ENCODE assay signal across 8 cellular contexts in the genomic region with DNA sequence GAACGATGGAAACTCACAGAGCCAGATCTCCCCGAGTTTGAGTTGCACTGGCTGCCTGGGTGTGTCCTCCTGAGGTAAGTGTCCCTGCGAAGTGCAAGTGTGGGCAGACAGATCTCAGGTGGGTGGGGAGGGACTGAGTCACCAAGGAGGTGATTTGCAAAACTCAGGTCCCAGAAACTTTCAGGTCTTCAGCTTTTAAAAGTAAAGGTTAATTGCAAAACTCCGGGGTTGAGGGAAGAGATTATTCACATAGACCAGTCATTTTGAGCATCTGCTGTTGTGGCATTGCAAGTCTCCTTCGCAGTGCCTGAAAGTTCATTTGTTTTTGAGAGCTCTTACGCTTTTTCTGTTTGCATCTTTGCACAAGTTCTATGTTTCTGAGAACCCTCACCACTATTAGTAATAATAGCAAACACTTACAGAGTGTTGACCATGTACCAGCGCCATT. TPM values are rescaled to one million over a fixed set of nuclear protein-coding genes. Genes with fewer than 3 reads are reported as not detected.
DNase-seq lines count a peak whose midpoint lies in the region; ATAC-seq and TF ChIP-seq lines count a peak whose summit lies in the region.

No MANE protein-coding gene starts in this region.

- dilution Hi-C loops in IMR-90 (cut with HindIII; ENCODE audit: low sequenced_read_pairs, unreplicated experiment): no loop called here

- no peak overlapping the region for H2AK9ac ChIP-seq in IMR-90 (replicated peaks; ENCODE audit: low read depth, low read length, poor library complexity)

- no peak for TF ChIP-seq RAD21 in IMR-90 (IDR thresholded peaks at IDR 0.05; ENCODE audit: low read length)

- H2AFZ ChIP-seq in IMR-90 (replicated peaks; ENCODE audit: low read length, poor library complexity): no peak overlapping the region

- H3K9me3 ChIP-seq in IMR-90 (ENCODE audit: control insufficient read depth, insufficient read depth, low read length): peaks cover 4% of the 10 kb centered on the region; the same call in 1 of the 2 replicates

- H4K20me1 ChIP-seq in IMR-90 (ENCODE audit: insufficient read depth, low read length): peaks cover 99% of the 10 kb centered on the region

- peak overlapping the region; percentile 23; the same call in 1 of the 2 replicates for H3K4me2 ChIP-seq in IMR-90 (ENCODE audit: low read depth, low read length)

- peak overlapping the region; percentile 75; the same call in 1 of the 2 replicates for H3K4ac ChIP-seq in IMR-90 (ENCODE audit: low read depth, low read length)

- WGBS in IMR-90 (ENCODE audit: extremely low coverage in 2 of 2, insufficient read length in 1 of 2), 2 experiments: 89% methylated on average over 3 of the region's 7 CpGs; no CpG with 5 or more reads in 1 of the 2 experiments

- peak overlapping the region; percentile 35; the same call in 2 of the 3 replicates for H2BK15ac ChIP-seq in IMR-90 (ENCODE audit: low read depth, low read length)

- no peak overlapping the region for H3K9ac ChIP-seq in IMR-90 (ENCODE audit: low read depth, low read length)

- BruUV-seq in IMR-90 (replicated peaks; lab: Mats Ljungman, UMichigan): no TSS peak

- DNase-seq in IMR-90 (no peak), hypothalamus (lab: John Stamatoyannopoulos, UW) (no peak), NCI-H1092 treated with DMSO at 0.1 percent for 48 hours (lab: John Stamatoyannopoulos, UW) (no peak), HPDE6-E6E7 (ENCODE audit: extremely low spot score) (no peak)
- DNase-seq in activated gamma-delta T cell treated with anti-CD3 and anti-CD28 coated beads, Interleukin-2, amount 50 U/mL, for 16 hours (ENCODE audit: low read depth): peak; percentile 71
- peak; percentile 69 to 94 for DNase-seq in stimulated activated CD4-positive, alpha-beta T cell treated with anti-CD3 and anti-CD28 coated beads, Interleukin-4, amount 100 ng/mL, for 4 hours

- intact Hi-C loops in IMR-90 (cut with micrococcal nuclease): loop anchor here (10.0 kb wide), 1 partner anchor 561 kb away; no protein-coding TSS in a partner anchor

- peaks cover 3 to 64% of the 10 kb centered on the region in 2 experiments; a peak in 3 of 4 replicates for H3K79me1 ChIP-seq in IMR-90 (ENCODE audit: low read depth in 1 of 2, low read length in 2 of 2)

- H3K27me3 ChIP-seq in IMR-90 (ENCODE audit: control insufficient read depth, insufficient read depth, low read length): no peaks in the 10 kb centered on the region

- H4K5ac ChIP-seq in IMR-90 (ENCODE audit: low read depth, low read length): no peak overlapping the region; the same call in none of the 2 replicates

- H3K4me1 ChIP-seq in IMR-90 (ENCODE audit: control insufficient read depth, insufficient read depth, low read length): peaks cover 39% of the 10 kb centered on the region

- no peak for TF ChIP-seq CTCF in IMR-90 (conservative IDR thresholded peaks at IDR 0.05; ENCODE audit: low read depth, low read length)

- H3K14ac ChIP-seq in IMR-90 (replicated peaks; ENCODE audit: low read depth, low read length): peak overlapping the region; percentile 67; the same call in 1 of the 2 replicates

- peak; percentile 34 for ATAC-seq in GM19452 (IDR thresholded peaks at IDR 0.05; ENCODE audit: unreplicated experiment)
- ATAC-seq in IMR-90 (ENCODE audit: low read depth): no peak
- ATAC-seq in GM21526 (IDR thresholded peaks at IDR 0.05; ENCODE audit: low FRiP score, unreplicated experiment): no peak

- peaks cover 49% of the 10 kb centered on the region for H3K9me1 ChIP-seq in IMR-90 (ENCODE audit: insufficient read depth, low read length)

- H2BK120ac ChIP-seq in IMR-90 (ENCODE audit: low read depth, low read length): peak overlapping the region; percentile 78

- peak overlapping the region; percentile 95 for H2BK5ac ChIP-seq in IMR-90 (ENCODE audit: low read depth, low read length, poor library complexity, severe bottlenecking)

- peak overlapping the region; percentile 44; the same call in 1 of the 2 replicates for H3K18ac ChIP-seq in IMR-90 (ENCODE audit: low read depth, low read length)

- H3K4me3 ChIP-seq in IMR-90 (ENCODE audit: insufficient read depth, low read depth, low read length): no peak overlapping the region

- no peak overlapping the region for H3K56ac ChIP-seq in IMR-90 (ENCODE audit: extremely low read depth, insufficient read depth, low read length)

- 0 out of 2 replicates have a peak overlapping the region, but pooled peaks have one; percentile 4 for H2BK20ac ChIP-seq in IMR-90 (ENCODE audit: low read depth, low read length)

- CTCF ChIA-PET in IMR-90 (lab: Yijun Ruan, JAX): interaction anchor here (0.6 kb wide), 1 partner anchor 1000 kb away, joined by 3 read pairs; no protein-coding TSS in a partner anchor

- peak overlapping the region; percentile 54; the same call in 1 of the 2 replicates for H4K91ac ChIP-seq in IMR-90 (ENCODE audit: insufficient read depth, low read depth, low read length)

- in situ Hi-C loops in IMR-90 (cut with MboI; ENCODE audit: low sequenced_read_pairs): no loop called here

- peaks cover 52% of the 10 kb centered on the region for H3K36me3 ChIP-seq in IMR-90 (ENCODE audit: control insufficient read depth, insufficient read depth, low read length)

- peak overlapping the region; percentile 64; the same call in 1 of the 2 replicates for H2AK5ac ChIP-seq in IMR-90 (ENCODE audit: low read depth, low read length)

- no peak overlapping the region; a peak in 1 of 4 replicates for H4K8ac ChIP-seq in IMR-90 (ENCODE audit: low read depth in 2 of 2, low read length in 2 of 2)

- no peak for TF ChIP-seq POLR2A in IMR-90 (IDR thresholded peaks at IDR 0.05; ENCODE audit: low read depth, low read length)

- POLR2A ChIA-PET in IMR-90 (lab: Charles Lee; ENCODE audit: unreplicated experiment): interaction anchor here (0.7 to 1.5 kb wide), 3 partner anchors 43 to 219 kb away, joined by 3 to 4 read pairs (median 3); no protein-coding TSS in a partner anchor

- peak overlapping the region; percentile 64 for H3K27ac ChIP-seq in IMR-90 (ENCODE audit: insufficient read depth, low read length)

- H3K23ac ChIP-seq in IMR-90 (ENCODE audit: low read depth, low read length): 0 out of 2 replicates have a peak overlapping the region, but pooled peaks have one; percentile 79

TF ChIP-seq in IMR-90, 13 proteins besides CTCF, POLR2A, EP300 and RAD21:
- TF ChIP-seq MAFK (IDR thresholded peaks at IDR 0.05; ENCODE audit: low read depth, low read length): no peak
- TF ChIP-seq FOS (IDR thresholded peaks at IDR 0.05; ENCODE audit: low read depth, low read length): no peak
- TF ChIP-seq SMC3 (IDR thresholded peaks at IDR 0.05; ENCODE audit: low read depth, low read length): no peak
- TF ChIP-seq, protein P1, sequence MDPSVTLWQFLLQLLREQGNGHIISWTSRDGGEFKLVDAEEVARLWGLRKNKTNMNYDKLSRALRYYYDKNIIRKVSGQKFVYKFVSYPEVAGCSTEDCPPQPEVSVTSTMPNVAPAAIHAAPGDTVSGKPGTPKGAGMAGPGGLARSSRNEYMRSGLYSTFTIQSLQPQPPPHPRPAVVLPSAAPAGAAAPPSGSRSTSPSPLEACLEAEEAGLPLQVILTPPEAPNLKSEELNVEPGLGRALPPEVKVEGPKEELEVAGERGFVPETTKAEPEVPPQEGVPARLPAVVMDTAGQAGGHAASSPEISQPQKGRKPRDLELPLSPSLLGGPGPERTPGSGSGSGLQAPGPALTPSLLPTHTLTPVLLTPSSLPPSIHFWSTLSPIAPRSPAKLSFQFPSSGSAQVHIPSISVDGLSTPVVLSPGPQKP (IDR thresholded peaks at IDR 0.05; ENCODE audit: borderline replicate concordance, low read depth, low read length): no peak
- no peak for TF ChIP-seq RFX5 (IDR thresholded peaks at IDR 0.05; ENCODE audit: low read depth, low read length)
- TF ChIP-seq MAZ (IDR thresholded peaks at IDR 0.05; ENCODE audit: borderline replicate concordance, low read depth, low read length): no peak
- TF ChIP-seq CHD1 (IDR thresholded peaks at IDR 0.05; ENCODE audit: low read depth, low read length): no peak
- no peak for TF ChIP-seq MXI1 (IDR thresholded peaks at IDR 0.05; ENCODE audit: borderline replicate concordance, low read depth, low read length)
- no peak for TF ChIP-seq BHLHE40 (IDR thresholded peaks at IDR 0.05; ENCODE audit: low read depth, low read length)
- TF ChIP-seq NFE2L2 (IDR thresholded peaks at IDR 0.05; ENCODE audit: low read depth, low read length): no peak
- TF ChIP-seq RCOR1 (IDR thresholded peaks at IDR 0.05; ENCODE audit: insufficient replicate concordance, low read length): no peak
- TF ChIP-seq, protein P2, sequence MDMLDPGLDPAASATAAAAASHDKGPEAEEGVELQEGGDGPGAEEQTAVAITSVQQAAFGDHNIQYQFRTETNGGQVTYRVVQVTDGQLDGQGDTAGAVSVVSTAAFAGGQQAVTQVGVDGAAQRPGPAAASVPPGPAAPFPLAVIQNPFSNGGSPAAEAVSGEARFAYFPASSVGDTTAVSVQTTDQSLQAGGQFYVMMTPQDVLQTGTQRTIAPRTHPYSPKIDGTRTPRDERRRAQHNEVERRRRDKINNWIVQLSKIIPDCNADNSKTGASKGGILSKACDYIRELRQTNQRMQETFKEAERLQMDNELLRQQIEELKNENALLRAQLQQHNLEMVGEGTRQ (IDR thresholded peaks at IDR 0.05; ENCODE audit: low read depth, low read length): no peak
- no peak for TF ChIP-seq CEBPB (IDR thresholded peaks at IDR 0.05; ENCODE audit: low read depth, low read length)

RNA-seq across cellular contexts. Expression of gene CD44, which starts 7.1 kb away (rescaled TPM):
- 341 and 357 TPM in 2 replicates for total RNA-seq in IMR-90 (2012; rRNA removed)
- 947 and 1,094 TPM in 2 replicates for polyA plus RNA-seq in IMR-90 (2012; rRNA removed)
- polyA plus RNA-seq in IMR-90 (2012; cell fraction: cytosol; rRNA removed): 502 and 1,091 TPM in 2 replicates
- polyA plus RNA-seq in IMR-90 (2012; cell fraction: nucleus; rRNA removed; ENCODE audit: low replicate concordance): 461 and 652 TPM in 2 replicates

Comparison
In these comparisons a context has a peak if more than half of its experiments do, and no peak if none do; other contexts are left out.
1. DNase-seq: peak in activated gamma-delta T cell treated with anti-CD3 and anti-CD28 coated beads, Interleukin-2, amount 50 U/mL, for 16 hours (single experiment) and stimulated activated CD4-positive, alpha-beta T cell treated with anti-CD3 and anti-CD28 coated beads, Interleukin-4, amount 100 ng/mL, for 4 hours (2 of 2); none in IMR-90 (single experiment), hypothalamus (0 of 51), NCI-H1092 treated with DMSO at 0.1 percent for 48 hours (single experiment) and HPDE6-E6E7 (single experiment).